Comparison of ENCODE assay signal across 21 cellular contexts in genomic region chr3:126509565-126510322, GRCh38. TPM values are rescaled to one million over a fixed set of nuclear protein-coding genes. Genes with fewer than 3 reads are reported as not detected.
A peak's percentile ranks its signal among the peaks of the same experiment; 100 is the strongest.
DNase-seq lines count a peak whose midpoint lies in the region; ATAC-seq and TF ChIP-seq lines count a peak whose summit lies in the region.
"Had no signal": no experiment of that assay in that cellular context is flagged by ENCODE, and none has a peak within 500 bp of the region (broad histone marks: within the 10 kb centered on the region; RNA-seq: fewer than 3 reads in every experiment).

No MANE protein-coding gene starts in this region.

- no peaks in the 10 kb centered on the region for H3K4me1 Mint-ChIP-seq in activated naive CD8-positive, alpha-beta T cell treated with anti-CD3 and anti-CD28 coated beads, Interleukin-2, amount 50 U/mL, for 24 hours

- 81% methylated on average over 20 of the region's 20 CpGs for WGBS in hepatocyte (ENCODE audit: low lambda C conversion rate, missing lambda C conversion rate)

- no peaks in the 10 kb centered on the region for H3K36me3 Mint-ChIP-seq in activated naive CD8-positive, alpha-beta T cell treated with anti-CD3 and anti-CD28 coated beads, Interleukin-2, amount 50 U/mL, for 24 hours (ENCODE audit: low read depth)

- H3K4me3 ChIP-seq in left ventricle myocardium inferior (no peak overlapping the region), RWPE2 (ENCODE audit: severe bottlenecking) (no peak overlapping the region), hepatocyte (no peak overlapping the region), upper lobe of right lung (no peak overlapping the region)
- no peak overlapping the region for H3K4me3 ChIP-seq in effector memory CD4-positive, alpha-beta T cell (ENCODE audit: insufficient read depth, low read depth, low read length, poor library complexity, severe bottlenecking)
- H3K4me3 ChIP-seq: right atrium auricular region, upper lobe of left lung had no signal

- no peak for ATAC-seq in Right ventricle myocardium superior (ENCODE audit: poor library complexity)
- 0 out of 3 replicates have a peak, but pooled peaks have one; percentile 35 for ATAC-seq in RWPE2 (ENCODE audit: low read depth)
- no peak for ATAC-seq in upper lobe of right lung
- ATAC-seq in activated naive CD8-positive, alpha-beta T cell treated with anti-CD3 and anti-CD28 coated beads, Interleukin-2, amount 50 U/mL, for 24 hours: no peak

- no peak for TF ChIP-seq CTCF in left ventricle myocardium inferior (IDR thresholded peaks at IDR 0.05; ENCODE audit: borderline replicate concordance)
- no peak for TF ChIP-seq CTCF in RWPE2 (IDR thresholded peaks at IDR 0.05; ENCODE audit: poor library complexity, severe bottlenecking)
- TF ChIP-seq CTCF in hepatocyte (IDR thresholded peaks at IDR 0.05; ENCODE audit: poor library complexity): no peak
- TF ChIP-seq CTCF in upper lobe of right lung (IDR thresholded peaks at IDR 0.05): no peak

- H3K4me2 ChIP-seq in hepatocyte: no peak overlapping the region

- no peaks in the 10 kb centered on the region for H4K20me1 ChIP-seq in hepatocyte (ENCODE audit: insufficient read depth, poor library complexity, severe bottlenecking)

- H3K27ac ChIP-seq in left ventricle myocardium inferior (replicated peaks) (no peak overlapping the region), RWPE2 (ENCODE audit: poor library complexity, severe bottlenecking) (no peak overlapping the region), hepatocyte (peak overlapping the region; percentile 9), upper lobe of right lung (no peak overlapping the region)
- no peak overlapping the region for H3K27ac ChIP-seq in effector memory CD4-positive, alpha-beta T cell (ENCODE audit: insufficient read depth, low read length, poor library complexity, severe bottlenecking)
- H3K27ac ChIP-seq: right atrium auricular region, upper lobe of left lung had no signal

- H3K27me3 ChIP-seq in left ventricle myocardium inferior (ENCODE audit: low read depth): peaks cover 11% of the 10 kb centered on the region
- no peaks in the 10 kb centered on the region for H3K27me3 ChIP-seq in RWPE2 (ENCODE audit: insufficient read depth, poor library complexity, severe bottlenecking)
- H3K27me3 ChIP-seq in hepatocyte: no peaks in the 10 kb centered on the region
- no peaks in the 10 kb centered on the region for H3K27me3 ChIP-seq in upper lobe of right lung
- no peaks in the 10 kb centered on the region for H3K27me3 ChIP-seq in effector memory CD4-positive, alpha-beta T cell (replicated peaks; ENCODE audit: control insufficient read depth, insufficient read depth, low read length, poor library complexity, severe bottlenecking)
- H3K27me3 ChIP-seq: right atrium auricular region, upper lobe of left lung had no signal

- H3K9me2 ChIP-seq in hepatocyte (replicated peaks; ENCODE audit: insufficient read depth): no peaks in the 10 kb centered on the region

- no peaks in the 10 kb centered on the region for H3K9me3 Mint-ChIP-seq in activated naive CD8-positive, alpha-beta T cell treated with anti-CD3 and anti-CD28 coated beads, Interleukin-2, amount 50 U/mL, for 24 hours
- H3K9me3 Mint-ChIP-seq: CD4-positive, alpha-beta T cell; stimulated activated naive CD8-positive, alpha-beta T cell treated with anti-CD3 and anti-CD28 coated beads, Interleukin-15, Interleukin-2, amounts not matched to agents 100 ng/mL and 50 ng/mL, for 24 hours had no signal

- H3K4me3 Mint-ChIP-seq in activated naive CD8-positive, alpha-beta T cell treated with anti-CD3 and anti-CD28 coated beads, Interleukin-2, amount 50 U/mL, for 24 hours: no peak overlapping the region
- H3K4me3 Mint-ChIP-seq: CD4-positive, alpha-beta T cell; stimulated activated naive CD8-positive, alpha-beta T cell treated with anti-CD3 and anti-CD28 coated beads, Interleukin-15, Interleukin-2, amounts not matched to agents 100 ng/mL and 50 ng/mL, for 24 hours had no signal

- peaks cover 9% of the 10 kb centered on the region for H3K4me1 ChIP-seq in left ventricle myocardium inferior
- peaks cover 6% of the 10 kb centered on the region for H3K4me1 ChIP-seq in RWPE2 (ENCODE audit: insufficient read depth, poor library complexity, severe bottlenecking)
- H3K4me1 ChIP-seq in hepatocyte (ENCODE audit: insufficient read depth): no peaks in the 10 kb centered on the region
- H3K4me1 ChIP-seq in upper lobe of right lung: no peaks in the 10 kb centered on the region
- no peaks in the 10 kb centered on the region for H3K4me1 ChIP-seq in effector memory CD4-positive, alpha-beta T cell (ENCODE audit: control insufficient read depth, insufficient read depth, low read length, poor library complexity, severe bottlenecking)

- no peak overlapping the region for H3K27ac Mint-ChIP-seq in activated naive CD8-positive, alpha-beta T cell treated with anti-CD3 and anti-CD28 coated beads, Interleukin-2, amount 50 U/mL, for 24 hours
- H3K27ac Mint-ChIP-seq: CD4-positive, alpha-beta T cell; stimulated activated naive CD8-positive, alpha-beta T cell treated with anti-CD3 and anti-CD28 coated beads, Interleukin-15, Interleukin-2, amounts not matched to agents 100 ng/mL and 50 ng/mL, for 24 hours had no signal

- DNase-seq in Right ventricle myocardium superior (peak; percentile 35), left ventricle myocardium inferior (no peak), RWPE2 (ENCODE audit: low spot score) (peak; percentile 29), hepatocyte (ENCODE audit: low spot score) (no peak), upper lobe of right lung (peak; percentile 45), midbrain (lab: John Stamatoyannopoulos, UW) (no peak)
- no peak for DNase-seq in effector memory CD4-positive, alpha-beta T cell
- DNase-seq in activated naive CD8-positive, alpha-beta T cell treated with anti-CD3 and anti-CD28 coated beads, Interleukin-2, amount 50 U/mL, for 24 hours: no peak
- DNase-seq: activated CD4-positive, alpha-beta T cell treated with anti-CD3 and anti-CD28 coated beads, Interleukin-2, amount 50 U/mL, for 1 hour; activated CD8-positive, alpha-beta memory T cell treated with anti-CD3 and anti-CD28 coated beads, Interleukin-2, amount 50 U/mL, for 48 hours; activated naive CD4-positive, alpha-beta T cell treated with Interleukin-2 at 50 U/mL for 16 hours; anterior cingulate cortex; CD4-positive, alpha-beta T cell; DMS79; NCI-H2081 treated with DMSO at 0.1 percent for 48 hours; NCI-H69; stimulated activated CD4-positive, alpha-beta T cell treated with anti-CD3 and anti-CD28 coated beads, Interleukin-2, amount 100 ng/mL, for 24 hours; upper lobe of left lung had no signal

- H3K79me2 ChIP-seq in hepatocyte: no peaks in the 10 kb centered on the region

- H3K27me3 Mint-ChIP-seq in activated naive CD8-positive, alpha-beta T cell treated with anti-CD3 and anti-CD28 coated beads, Interleukin-2, amount 50 U/mL, for 24 hours: no peaks in the 10 kb centered on the region
- H3K27me3 Mint-ChIP-seq: CD4-positive, alpha-beta T cell had no signal

- H3K36me3 ChIP-seq in left ventricle myocardium inferior (no peaks in the 10 kb centered on the region), RWPE2 (ENCODE audit: low read depth) (no peaks in the 10 kb centered on the region), hepatocyte (replicated peaks; ENCODE audit: insufficient read depth, low read depth) (no peaks in the 10 kb centered on the region), upper lobe of right lung (no peaks in the 10 kb centered on the region)
- no peaks in the 10 kb centered on the region for H3K36me3 ChIP-seq in effector memory CD4-positive, alpha-beta T cell (ENCODE audit: control insufficient read depth, insufficient read depth, low read length)
- H3K36me3 ChIP-seq: right atrium auricular region, upper lobe of left lung had no signal

- intact Hi-C loops in Right ventricle myocardium superior (cut with DNase I): no loop called here
- intact Hi-C loops in left ventricle myocardium inferior (cut with micrococcal nuclease): no loop called here
- intact Hi-C loops in upper lobe of right lung (cut with DNase I): no loop called here

- H2AFZ ChIP-seq in hepatocyte: no peak overlapping the region

- H3K9me3 ChIP-seq in left ventricle myocardium inferior (replicated peaks): no peaks in the 10 kb centered on the region
- no peaks in the 10 kb centered on the region for H3K9me3 ChIP-seq in RWPE2 (ENCODE audit: severe bottlenecking)
- no peaks in the 10 kb centered on the region for H3K9me3 ChIP-seq in hepatocyte (ENCODE audit: low read depth)
- H3K9me3 ChIP-seq in upper lobe of right lung: no peaks in the 10 kb centered on the region
- H3K9me3 ChIP-seq in effector memory CD4-positive, alpha-beta T cell (ENCODE audit: control insufficient read depth, low read length): no peaks in the 10 kb centered on the region
- H3K9me3 ChIP-seq: right atrium auricular region, upper lobe of left lung had no signal

RNA-seq across cellular contexts. Expression of gene UROC1, which starts 7.8 kb away (rescaled TPM):
- total RNA-seq in Right ventricle myocardium superior (not detected), left ventricle myocardium inferior (not detected), hepatocyte (2.2 and 4.2 TPM in 2 replicates), upper lobe of right lung (not detected)
- 1.5 and 2.3 TPM in 2 replicates for polyA plus RNA-seq in hepatocyte
- total RNA-seq: CD4-positive, alpha-beta T cell; fibroblast of villous mesenchyme; right atrium auricular region; upper lobe of left lung had no signal

RNA-seq across cellular contexts. Expression of gene CHST13, which starts 14.2 kb away (rescaled TPM):
- total RNA-seq in Right ventricle myocardium superior (0.11 TPM), left ventricle myocardium inferior (0.11 TPM), hepatocyte (31.5 and 36.0 TPM in 2 replicates), upper lobe of right lung (0.64 TPM)
- 50.2 and 54.6 TPM in 2 replicates for polyA plus RNA-seq in hepatocyte
- total RNA-seq: CD4-positive, alpha-beta T cell; fibroblast of villous mesenchyme had no signal

RNA-seq across cellular contexts. Expression of gene ZXDC, which starts 34.1 kb away (rescaled TPM):
- total RNA-seq in Right ventricle myocardium superior (16.1 TPM), left ventricle myocardium inferior (15.6 TPM), hepatocyte (21.0 and 25.0 TPM in 2 replicates), upper lobe of right lung (40.3 TPM)
- 22.9 and 24.1 TPM in 2 replicates for polyA plus RNA-seq in hepatocyte

RNA-seq across cellular contexts. Expression of gene C3orf22, which starts 49.0 kb away (rescaled TPM):
- not detected for total RNA-seq in Right ventricle myocardium superior
- total RNA-seq in left ventricle myocardium inferior: not detected
- total RNA-seq in hepatocyte: not detected in 2 replicates
- 0.19 TPM in 1 of 2 replicates, not detected in the other for polyA plus RNA-seq in hepatocyte
- total RNA-seq in upper lobe of right lung: not detected
- total RNA-seq: CD4-positive, alpha-beta T cell; fibroblast of villous mesenchyme; right atrium auricular region; upper lobe of left lung had no signal

Comparison
In these comparisons a context has a peak if more than half of its experiments do, and no peak if none do; other contexts are left out.
1. DNase-seq: peak in Right ventricle myocardium superior (single experiment), RWPE2 (single experiment) and upper lobe of right lung (single experiment); none in left ventricle myocardium inferior (single experiment), hepatocyte (single experiment), effector memory CD4-positive, alpha-beta T cell (0 of 3), midbrain (single experiment) and activated naive CD8-positive, alpha-beta T cell treated with anti-CD3 and anti-CD28 coated beads, Interleukin-2, amount 50 U/mL, for 24 hours (single experiment).
2. RNA of gene CHST13, which starts 14.2 kb away (total RNA-seq): 31.5 to 36.0 TPM in hepatocyte; 0.64 TPM in upper lobe of right lung (single experiment), 0.11 TPM in left ventricle myocardium inferior (single experiment) and 0.11 TPM in Right ventricle myocardium superior (single experiment); every median in the first group is over 10 times any median in the second.